10 cellular contexts compared by ENCODE assay signal in the genomic region with DNA sequence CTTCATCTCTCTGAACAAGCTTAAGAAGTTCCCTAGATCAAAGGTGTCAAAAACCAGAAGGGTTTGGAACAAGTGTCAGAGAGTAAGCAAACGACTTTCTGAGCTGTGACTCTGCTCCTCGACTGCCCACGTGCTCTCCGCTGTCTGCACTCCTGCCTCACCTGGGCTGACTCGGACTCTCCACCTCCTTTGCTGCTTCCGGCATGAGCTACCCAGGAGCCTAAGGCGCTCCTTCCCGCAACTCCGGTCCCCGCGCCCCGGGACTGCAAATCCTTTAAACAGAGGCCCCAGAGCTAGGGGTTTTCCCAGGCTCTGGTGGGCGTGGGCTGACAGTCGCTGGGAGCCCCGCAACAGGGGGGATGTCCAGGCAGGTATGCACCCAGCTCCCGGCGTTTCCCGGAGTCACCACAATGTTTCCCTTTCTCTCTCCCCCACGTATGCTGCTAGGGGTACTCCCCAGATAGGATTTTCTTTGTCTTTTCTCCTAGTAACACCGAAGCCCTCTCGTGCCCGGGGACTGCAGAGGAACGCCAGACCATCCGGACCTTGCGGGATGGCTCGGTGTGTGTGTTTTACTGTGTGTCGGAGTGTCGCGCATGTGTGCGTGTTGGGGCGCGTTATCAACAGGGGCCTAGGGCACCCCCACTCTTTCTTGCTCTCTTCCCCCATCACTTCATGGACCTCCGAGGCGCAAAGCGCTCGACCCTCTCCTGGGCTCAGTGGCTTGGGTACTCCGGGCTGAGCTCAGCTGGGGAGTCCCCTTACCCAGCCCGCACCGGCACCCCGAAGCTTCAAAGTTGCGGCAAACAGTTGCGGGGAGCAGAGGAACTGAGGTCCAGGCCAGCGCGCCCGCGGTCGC. TPM values are rescaled to one million over a fixed set of nuclear protein-coding genes. Genes with fewer than 3 reads are reported as not detected.
DNase-seq lines count a peak whose midpoint lies in the region; ATAC-seq and TF ChIP-seq lines count a peak whose summit lies in the region.
"Had no signal": no experiment of that assay in that cellular context is flagged by ENCODE, and none has a peak within 500 bp of the region (broad histone marks: within the 10 kb centered on the region; RNA-seq: fewer than 3 reads in every experiment).

No MANE protein-coding gene starts in this region.

- H3K27me3 Mint-ChIP-seq in endodermal cell (ENCODE audit: insufficient read depth) (peaks cover 94% of the 10 kb centered on the region), neural progenitor cell (ENCODE audit: insufficient read depth, low read depth) (peaks cover 37% of the 10 kb centered on the region)

- peak overlapping the region; percentile 92 for H2AFZ ChIP-seq in neural progenitor cell (replicated peaks)

- peaks cover 72% of the 10 kb centered on the region for H3K27me3 ChIP-seq in HUES48 (ENCODE audit: control insufficient read depth, insufficient read depth, low read length)
- peaks cover 96% of the 10 kb centered on the region for H3K27me3 ChIP-seq in endodermal cell (ENCODE audit: control insufficient read depth, insufficient read depth, low read length, poor library complexity, severe bottlenecking)
- H3K27me3 ChIP-seq in neural progenitor cell, result peaks cover 94% of the 10 kb centered on the region

- peak overlapping the region; percentile 100 for H3K4me2 ChIP-seq in neural progenitor cell

- TF ChIP-seq CTCF in endodermal cell (conservative IDR thresholded peaks at IDR 0.05), result no peak
- no peak for TF ChIP-seq CTCF in neural progenitor cell (IDR thresholded peaks at IDR 0.05)

- H3K27ac ChIP-seq in HUES48 (ENCODE audit: low read depth, low read length) (no peak overlapping the region), endodermal cell (ENCODE audit: low read depth, low read length) (no peak overlapping the region), neural progenitor cell (no peak overlapping the region)

- no peaks in the 10 kb centered on the region for H3K36me3 Mint-ChIP-seq in endodermal cell (ENCODE audit: low read depth)
- no peaks in the 10 kb centered on the region for H3K36me3 Mint-ChIP-seq in neural progenitor cell

- H3K4me3 ChIP-seq in HUES48 (ENCODE audit: low read depth, low read length), result peak overlapping the region; percentile 67
- H3K4me3 ChIP-seq in endodermal cell (ENCODE audit: low read length), result peak overlapping the region; percentile 82
- peak overlapping the region; percentile 59 for H3K4me3 ChIP-seq in neural progenitor cell

- 2 to 3% methylated on average over 6 to 47 of the region's 47 CpGs for WGBS in endodermal cell (ENCODE audit: insufficient coverage in 1 of 2, insufficient read length in 1 of 2), 2 experiments

- H4K20me1 ChIP-seq in neural progenitor cell (ENCODE audit: low read depth), result peaks cover 8% of the 10 kb centered on the region

- H3K9me3 ChIP-seq in HUES48 (ENCODE audit: control insufficient read depth, insufficient read depth, low read length) (no peaks in the 10 kb centered on the region), endodermal cell (ENCODE audit: control insufficient read depth, low read length) (no peaks in the 10 kb centered on the region), neural progenitor cell (ENCODE audit: low read depth) (no peaks in the 10 kb centered on the region)

- H3K36me3 ChIP-seq in HUES48 (ENCODE audit: control insufficient read depth, insufficient read depth, low read length) (no peaks in the 10 kb centered on the region), endodermal cell (ENCODE audit: control insufficient read depth, insufficient read depth, low read length) (no peaks in the 10 kb centered on the region), neural progenitor cell (no peaks in the 10 kb centered on the region)

- peak; percentile 22 for DNase-seq in COLO668 (lab: John Stamatoyannopoulos, UW; ENCODE audit: unreplicated experiment)
- peak; percentile 86 for DNase-seq in endodermal cell
- peak; percentile 50 for DNase-seq in neural progenitor cell (ENCODE audit: low spot score)
- DNase-seq in NCI-H1105 treated with DMSO at 0.1 percent for 48 hours (lab: John Stamatoyannopoulos, UW), result no peak
- DNase-seq in COLO829 (ENCODE audit: low spot score), result no peak
- DNase-seq in GF-D8 (lab: John Stamatoyannopoulos, UW), result no peak
- DNase-seq: Calu3, Kasumi-1 had no signal

- H3K4me3 Mint-ChIP-seq in endodermal cell (peak overlapping the region; percentile 65), neural progenitor cell (peak overlapping the region; percentile 88)

- peaks cover 19% of the 10 kb centered on the region for H3K4me1 Mint-ChIP-seq in endodermal cell
- peaks cover 19% of the 10 kb centered on the region for H3K4me1 Mint-ChIP-seq in neural progenitor cell

- H3K9ac ChIP-seq in HUES48 (ENCODE audit: low read depth, low read length) (no peak overlapping the region), endodermal cell (ENCODE audit: extremely low read depth, low read length, poor library complexity, severe bottlenecking) (no peak overlapping the region), neural progenitor cell (no peak overlapping the region)

- peaks cover 8% of the 10 kb centered on the region for H3F3A ChIP-seq in neural progenitor cell (ENCODE audit: low read depth)

- H3K27ac Mint-ChIP-seq in endodermal cell (no peak overlapping the region), neural progenitor cell (no peak overlapping the region)

- H3K4me1 ChIP-seq in HUES48 (ENCODE audit: control insufficient read depth, insufficient read depth, low read length) (peaks cover 17% of the 10 kb centered on the region), endodermal cell (ENCODE audit: control insufficient read depth, insufficient read depth, low read length) (peaks cover 5% of the 10 kb centered on the region), neural progenitor cell (peaks cover 21% of the 10 kb centered on the region)

- no peak for ATAC-seq in HG02884 (IDR thresholded peaks at IDR 0.05; ENCODE audit: unreplicated experiment)

- H3K9me3 Mint-ChIP-seq in endodermal cell, result no peaks in the 10 kb centered on the region
- no peaks in the 10 kb centered on the region for H3K9me3 Mint-ChIP-seq in neural progenitor cell

- H3K79me2 ChIP-seq in neural progenitor cell (ENCODE audit: low read depth), result no peaks in the 10 kb centered on the region

RNA-seq across cellular contexts. Expression of gene THSD7B, which starts 0.7 kb away (rescaled TPM):
- 1 to 10 TPM; 1.8 to 2.6 TPM for total RNA-seq in endodermal cell
- polyA plus RNA-seq in endodermal cell (2013, experiment 1 of 2), result 0.71 TPM
- polyA plus RNA-seq in endodermal cell (2013, experiment 2 of 2), result 0.95 TPM
- total RNA-seq in neural progenitor cell (ENCODE audit: low replicate concordance), result 1.2 and 2.2 TPM in 2 replicates
- total RNA-seq: Calu3 had no signal

Comparison
In these comparisons a context has a peak if more than half of its experiments do, and no peak if none do; other contexts are left out.
1. DNase-seq: peak in COLO668 (single experiment), endodermal cell (single experiment) and neural progenitor cell (single experiment); none in NCI-H1105 treated with DMSO at 0.1 percent for 48 hours (single experiment), COLO829 (single experiment) and GF-D8 (single experiment).
2. Peak in every context shown above with its lines, with median percentiles within 50 percentile points of each other: H3K4me3 ChIP-seq.